ENCODE assay signal across 14 cellular contexts in genomic region chr16:88522276-88522949, GRCh38. TPM values are rescaled to one million over a fixed set of nuclear protein-coding genes. Genes with fewer than 3 reads are reported as not detected.
DNase-seq lines count a peak whose midpoint lies in the region; ATAC-seq and TF ChIP-seq lines count a peak whose summit lies in the region.
"Had no signal": no experiment of that assay in that cellular context is flagged by ENCODE, and none has a peak within 500 bp of the region (broad histone marks: within the 10 kb centered on the region; RNA-seq: fewer than 3 reads in every experiment).

No MANE protein-coding gene starts in this region.

- H3K4me1 ChIP-seq in mesodermal cell (ENCODE audit: control insufficient read depth, insufficient read depth, low read length, poor library complexity, severe bottlenecking) (no peaks in the 10 kb centered on the region), testis (peaks cover 38% of the 10 kb centered on the region)

- H3K9me3 ChIP-seq in mesodermal cell (ENCODE audit: control insufficient read depth, low read length) (no peaks in the 10 kb centered on the region), testis (no peaks in the 10 kb centered on the region)

- intact Hi-C loops in testis (cut with DNase I; ENCODE audit: low total_unique reads): no loop called here

- ATAC-seq in HG03342 (IDR thresholded peaks at IDR 0.05; ENCODE audit: unreplicated experiment): no peak
- ATAC-seq in GM19467 (IDR thresholded peaks at IDR 0.05; ENCODE audit: unreplicated experiment): no peak
- ATAC-seq: SK-N-SH treated with all-trans-retinoic acid at 6 μM for 48 hours had no signal

- TF ChIP-seq POLR2A in testis (IDR thresholded peaks at IDR 0.05): no peak

- H3K27me3 ChIP-seq in testis: no peaks in the 10 kb centered on the region

- WGBS in mesodermal cell (ENCODE audit: insufficient coverage in 2 of 2), 2 experiments: 86 to 93% methylated on average over 23 of the region's 24 CpGs
- 57 to 70% methylated on average over 12 to 21 of the region's 24 CpGs for WGBS in testis, 2 donors

- TF ChIP-seq CTCF in testis (IDR thresholded peaks at IDR 0.05): no peak

- H3K27ac ChIP-seq in mesodermal cell (ENCODE audit: low read depth, low read length, severe bottlenecking) (peak overlapping the region; percentile 16), testis (no peak overlapping the region)
- H3K27ac ChIP-seq: HL-60 had no signal

- no peaks in the 10 kb centered on the region for H3K36me3 ChIP-seq in mesodermal cell (ENCODE audit: control insufficient read depth, insufficient read depth, low read length)
- H3K36me3 ChIP-seq in testis (ENCODE audit: low read depth, missing control alignments): no peaks in the 10 kb centered on the region

- H3K4me3 ChIP-seq in mesodermal cell (ENCODE audit: extremely low read depth, insufficient read depth, low read length, poor library complexity, severe bottlenecking) (no peak overlapping the region), testis (no peak overlapping the region)

- DNase-seq in COLO829 (ENCODE audit: low spot score): peak; percentile 18
- peak; percentile 35 for DNase-seq in SW480 (ENCODE audit: low spot score)
- peak; percentile 51 for DNase-seq in testis
- no peak for DNase-seq in midbrain (lab: John Stamatoyannopoulos, UW)
- DNase-seq: H9, NCI-H187, NCI-H345, NCI-H526, Right ventricle myocardium superior had no signal

RNA-seq across cellular contexts. Expression of gene ZC3H18, which starts 47.8 kb away (rescaled TPM):
- polyA plus RNA-seq in mesodermal cell (2013, experiment 1 of 2): 51.6 TPM
- polyA plus RNA-seq in mesodermal cell (2013, experiment 2 of 2): 42.9 TPM
- total RNA-seq in testis: 10 to 100 TPM; 53.8 to 63.7 TPM
- polyA plus RNA-seq in testis (ENCODE audit: insufficient read depth, low read depth, low replicate concordance): 59.6 TPM
